In the genomic region with DNA sequence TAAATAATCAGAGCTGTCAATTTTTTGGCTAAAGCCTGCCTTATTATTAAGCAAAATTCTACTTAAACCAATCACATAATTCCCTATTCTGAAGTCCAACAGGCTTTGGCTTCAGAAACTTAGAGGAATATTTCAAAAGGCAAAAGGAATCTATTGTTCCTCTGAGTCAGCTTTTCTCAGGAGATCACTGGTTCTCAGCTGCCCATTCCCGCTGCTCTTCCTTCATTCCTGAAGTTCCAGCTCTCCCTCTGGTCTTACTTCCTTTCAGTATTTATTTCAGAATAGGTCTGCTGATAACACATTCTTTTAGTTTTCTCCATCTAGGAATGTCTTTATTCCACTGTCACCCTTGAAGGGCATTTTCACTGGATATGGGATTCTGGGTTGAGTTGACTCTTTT, we compare ENCODE assay signal across 16 cellular contexts.
DNase-seq lines count a peak whose midpoint lies in the region; ATAC-seq and TF ChIP-seq lines count a peak whose summit lies in the region.
"Had no signal": no experiment of that assay in that cellular context is flagged by ENCODE, and none has a peak within 500 bp of the region (broad histone marks: within the 10 kb centered on the region; RNA-seq: fewer than 3 reads in every experiment).

No MANE protein-coding gene starts in this region.

- H3K4me3 ChIP-seq in HUES64 (ENCODE audit: low read length) (no peak overlapping the region), cardiac fibroblast (replicated peaks in 1 of 2; ENCODE audit: low read depth in 2 of 2, low read length in 2 of 2) (no peak overlapping the region), upper lobe of right lung (no peak overlapping the region), ovary (no peak overlapping the region)
- H3K4me3 ChIP-seq: spleen had no signal

- no peak for TF ChIP-seq EP300 in ovary (IDR thresholded peaks at IDR 0.05)

- CTCF ChIA-PET in activated naive CD4-positive, alpha-beta T cell treated with anti-CD3 and anti-CD28 coated beads, Interleukin-2, amount 10 ng/mL, durations not matched to agents 7 days and 5 days (lab: Charles Lee): no interaction called here

- H3K9me3 ChIP-seq in HUES64 (ENCODE audit: insufficient read depth, low read depth, low read length) (no peaks in the 10 kb centered on the region), upper lobe of right lung (no peaks in the 10 kb centered on the region), ovary (no peaks in the 10 kb centered on the region)
- H3K9me3 ChIP-seq: spleen had no signal

- H3K9me3 Mint-ChIP-seq in type B pancreatic cell: no peaks in the 10 kb centered on the region
- no peaks in the 10 kb centered on the region for H3K9me3 Mint-ChIP-seq in activated naive CD4-positive, alpha-beta T cell treated with anti-CD3 and anti-CD28 coated beads, Interleukin-2, amount 10 ng/mL, durations not matched to agents 7 days and 5 days
- H3K9me3 Mint-ChIP-seq: activated naive CD4-positive, alpha-beta T cell treated with anti-CD3 and anti-CD28 coated beads, Interleukin-2, amount 50 U/mL, for 72 hours; dendritic cell treated with granulocyte-macrophage colony-stimulating factor and Interleukin-4, amounts not matched to agents 40 ng/mL and 50 ng/mL, for 4 days; natural killer cell had no signal

- TF ChIP-seq CTCF in cardiac fibroblast (IDR thresholded peaks at IDR 0.05; ENCODE audit: low read depth, low read length): no peak
- no peak for TF ChIP-seq CTCF in type B pancreatic cell (conservative IDR thresholded peaks at IDR 0.05)
- no peak for TF ChIP-seq CTCF in upper lobe of right lung (IDR thresholded peaks at IDR 0.05)
- no peak for TF ChIP-seq CTCF in ovary (IDR thresholded peaks at IDR 0.05)

- H3K36me3 Mint-ChIP-seq in type B pancreatic cell: peaks cover 30% of the 10 kb centered on the region
- H3K36me3 Mint-ChIP-seq in activated naive CD4-positive, alpha-beta T cell treated with anti-CD3 and anti-CD28 coated beads, Interleukin-2, amount 10 ng/mL, durations not matched to agents 7 days and 5 days: no peaks in the 10 kb centered on the region
- H3K36me3 Mint-ChIP-seq: activated naive CD4-positive, alpha-beta T cell treated with anti-CD3 and anti-CD28 coated beads, Interleukin-2, amount 50 U/mL, for 72 hours; natural killer cell had no signal

- H3K27me3 Mint-ChIP-seq in type B pancreatic cell: no peaks in the 10 kb centered on the region
- peaks cover 4% of the 10 kb centered on the region for H3K27me3 Mint-ChIP-seq in activated naive CD4-positive, alpha-beta T cell treated with anti-CD3 and anti-CD28 coated beads, Interleukin-2, amount 10 ng/mL, durations not matched to agents 7 days and 5 days

- H3K9ac ChIP-seq in HUES64 (ENCODE audit: low read depth, low read length): no peak overlapping the region
- H3K9ac ChIP-seq: KMS-11 had no signal

- H3K4me1 ChIP-seq in HUES64 (ENCODE audit: insufficient read depth, low read length): peaks cover 12% of the 10 kb centered on the region; the same call in 1 of the 2 replicates
- no peaks in the 10 kb centered on the region for H3K4me1 ChIP-seq in upper lobe of right lung
- H3K4me1 ChIP-seq in ovary (ENCODE audit: insufficient read depth): peaks cover 10% of the 10 kb centered on the region

- ATAC-seq in GM19463 (IDR thresholded peaks at IDR 0.05; ENCODE audit: unreplicated experiment): no peak
- no peak for ATAC-seq in upper lobe of right lung
- ATAC-seq: activated naive CD4-positive, alpha-beta T cell treated with anti-CD3 and anti-CD28 coated beads, Interleukin-2, amount 50 U/mL, for 72 hours; natural killer cell had no signal

- 52% methylated on average over 1 of the region's 1 CpG for WGBS in HUES64
- 26 to 37% (median 29%) methylated on average over 1 of the region's 1 CpG for WGBS in ovary, 3 donors

- H3K27ac ChIP-seq in HUES64 (ENCODE audit: low read depth, low read length): peak overlapping the region; percentile 53
- H3K27ac ChIP-seq in upper lobe of right lung: no peak overlapping the region
- H3K27ac ChIP-seq in ovary: no peak overlapping the region
- H3K27ac ChIP-seq: KMS-11, spleen had no signal

- intact Hi-C loops in upper lobe of right lung (cut with DNase I): no loop called here
- intact Hi-C loops in ovary (cut with DNase I): no loop called here

- H3K27ac Mint-ChIP-seq in type B pancreatic cell: peak overlapping the region; percentile 6
- no peak overlapping the region for H3K27ac Mint-ChIP-seq in activated naive CD4-positive, alpha-beta T cell treated with anti-CD3 and anti-CD28 coated beads, Interleukin-2, amount 10 ng/mL, durations not matched to agents 7 days and 5 days
- H3K27ac Mint-ChIP-seq: activated naive CD4-positive, alpha-beta T cell treated with anti-CD3 and anti-CD28 coated beads, Interleukin-2, amount 50 U/mL, for 72 hours; dendritic cell treated with granulocyte-macrophage colony-stimulating factor and Interleukin-4, amounts not matched to agents 40 ng/mL and 50 ng/mL, for 4 days; natural killer cell had no signal

- DNase-seq in cardiac fibroblast (ENCODE audit: low read depth in 2 of 2) (peak; percentile 58 to 73), iris pigment epithelial cell (ENCODE audit: low read depth) (peak; percentile 51), type B pancreatic cell (ENCODE audit: extremely low spot score, unreplicated experiment) (no peak), upper lobe of right lung (no peak), ovary (no peak)
- no peak for DNase-seq in activated naive CD4-positive, alpha-beta T cell treated with anti-CD3 and anti-CD28 coated beads, Interleukin-2, amount 10 ng/mL, durations not matched to agents 7 days and 5 days
- DNase-seq: glutamatergic neuron, natural killer cell, NCI-H1694 treated with DMSO at 0.1 percent for 48 hours, NCI-H69, spleen had no signal

- H3K27me3 ChIP-seq in HUES64 (ENCODE audit: insufficient read depth, low read length) (no peaks in the 10 kb centered on the region), upper lobe of right lung (no peaks in the 10 kb centered on the region), ovary (no peaks in the 10 kb centered on the region)
- H3K27me3 ChIP-seq: spleen had no signal

- H3K4me3 Mint-ChIP-seq in type B pancreatic cell: no peak overlapping the region
- no peak overlapping the region for H3K4me3 Mint-ChIP-seq in activated naive CD4-positive, alpha-beta T cell treated with anti-CD3 and anti-CD28 coated beads, Interleukin-2, amount 10 ng/mL, durations not matched to agents 7 days and 5 days
- H3K4me3 Mint-ChIP-seq: dendritic cell treated with granulocyte-macrophage colony-stimulating factor and Interleukin-4, amounts not matched to agents 40 ng/mL and 50 ng/mL, for 4 days; natural killer cell had no signal

- peaks cover 33% of the 10 kb centered on the region for H3K4me1 Mint-ChIP-seq in type B pancreatic cell (ENCODE audit: unreplicated experiment)
- H3K4me1 Mint-ChIP-seq in activated naive CD4-positive, alpha-beta T cell treated with anti-CD3 and anti-CD28 coated beads, Interleukin-2, amount 10 ng/mL, durations not matched to agents 7 days and 5 days: no peaks in the 10 kb centered on the region
- H3K4me1 Mint-ChIP-seq: natural killer cell had no signal

- peaks cover 65% of the 10 kb centered on the region for H3K36me3 ChIP-seq in HUES64 (ENCODE audit: insufficient read depth, low read length)
- peaks cover 4% of the 10 kb centered on the region for H3K36me3 ChIP-seq in upper lobe of right lung
- no peaks in the 10 kb centered on the region for H3K36me3 ChIP-seq in ovary
- H3K36me3 ChIP-seq: spleen had no signal

- no peak for TF ChIP-seq POLR2A in ovary (IDR thresholded peaks at IDR 0.05)

Comparison
In these comparisons a context has a peak if more than half of its experiments do, and no peak if none do; other contexts are left out.
1. DNase-seq: peak in cardiac fibroblast (2 of 2) and iris pigment epithelial cell (single experiment); none in type B pancreatic cell (single experiment), activated naive CD4-positive, alpha-beta T cell treated with anti-CD3 and anti-CD28 coated beads, Interleukin-2, amount 10 ng/mL, durations not matched to agents 7 days and 5 days (single experiment), upper lobe of right lung (single experiment) and ovary (0 of 5).